Comparison of ENCODE assay signal across 8 cellular contexts in the genomic region with DNA sequence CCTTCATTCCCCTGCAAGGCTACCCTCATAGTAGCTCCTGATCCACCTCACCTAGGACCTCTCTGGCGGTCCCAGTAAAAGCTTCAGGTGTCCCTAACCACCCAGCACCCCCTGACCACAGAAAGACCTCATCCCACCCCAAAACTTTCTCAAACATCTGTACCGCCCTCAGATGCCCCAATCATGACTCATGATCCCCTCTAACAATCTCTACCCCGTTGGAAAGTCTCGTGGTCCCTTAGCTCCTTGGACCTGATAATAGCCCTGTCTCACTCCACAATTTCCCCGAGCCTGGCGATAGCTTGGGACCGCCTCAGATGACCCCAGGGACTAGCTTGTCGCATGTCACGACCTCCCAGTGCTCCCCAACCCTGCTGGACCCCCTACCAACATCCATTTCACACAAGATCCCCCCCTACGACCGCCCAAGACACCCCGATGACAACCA. TPM values are rescaled to one million over a fixed set of nuclear protein-coding genes. Genes with fewer than 3 reads are reported as not detected.
A peak's percentile ranks its signal among the peaks of the same experiment; 100 is the strongest.
DNase-seq lines count a peak whose midpoint lies in the region; ATAC-seq and TF ChIP-seq lines count a peak whose summit lies in the region.

No MANE protein-coding gene starts in this region.

- ATAC-seq in natural killer cell (no peak), HG03457 (IDR thresholded peaks at IDR 0.05; ENCODE audit: unreplicated experiment) (no peak), GM21526 (IDR thresholded peaks at IDR 0.05; ENCODE audit: low FRiP score, unreplicated experiment) (no peak)

- no peaks in the 10 kb centered on the region for H3F3A ChIP-seq in OCI-LY1 (ENCODE audit: insufficient read depth, low read length)

- no peaks in the 10 kb centered on the region for H3K9me2 ChIP-seq in OCI-LY1 (ENCODE audit: low read depth, low read length)

- peak overlapping the region; percentile 82 for H3K27ac ChIP-seq in OCI-LY1 (ENCODE audit: low read depth, low read length, poor library complexity, severe bottlenecking)
- H3K27ac ChIP-seq in dorsolateral prefrontal cortex: peak overlapping the region in 56 of 59 donors; percentile 31 to 94 (median 86)

- no peaks in the 10 kb centered on the region for H3K27me3 Mint-ChIP-seq in natural killer cell (ENCODE audit: low read depth in 2 of 2)

- H3K27me3 ChIP-seq in OCI-LY1 (ENCODE audit: insufficient read depth, low read length): no peaks in the 10 kb centered on the region
- no peaks in the 10 kb centered on the region for H3K27me3 ChIP-seq in dorsolateral prefrontal cortex

- H2AFZ ChIP-seq in OCI-LY1 (ENCODE audit: low read length): no peak overlapping the region

- H4K20me1 ChIP-seq in OCI-LY1 (ENCODE audit: insufficient read depth, low read length): no peaks in the 10 kb centered on the region

- no peak for TF ChIP-seq CTCF in OCI-LY1 (IDR thresholded peaks at IDR 0.05; ENCODE audit: low read length)
- TF ChIP-seq CTCF in dorsolateral prefrontal cortex (IDR thresholded peaks at IDR 0.05 in 54 of 56, conservative IDR thresholded peaks at IDR 0.05 in 2 of 56; ENCODE audit: low read depth in 1 of 56, partially characterized antibody in 56 of 56): no peak
- TF ChIP-seq CTCF in natural killer cell (IDR thresholded peaks at IDR 0.05): no peak

- no peaks in the 10 kb centered on the region for H3K36me3 Mint-ChIP-seq in natural killer cell

- intact Hi-C loops in dorsolateral prefrontal cortex (cut with DNase I) (loop anchor here (5.0 to 10.0 kb wide), 3 partner anchors 64 to 188 kb away; a partner anchor contains a TSS), natural killer cell (cut with micrococcal nuclease) (loop anchor here (5.0 kb wide), 2 partner anchors 74 to 1181 kb away; a partner anchor contains a TSS)

- peak overlapping the region; percentile 98 to 99 for H3K27ac Mint-ChIP-seq in natural killer cell

- H3K4me2 ChIP-seq in OCI-LY1 (ENCODE audit: low read length): peak overlapping the region; percentile 88

- peak; percentile 65 for DNase-seq in GM03348 (ENCODE audit: low spot score)
- DNase-seq in dorsolateral prefrontal cortex: no peak
- peak; percentile 24 for DNase-seq in natural killer cell
- no peak for DNase-seq in mucosa of gallbladder (ENCODE audit: low spot score)
- no peak for DNase-seq in NCI-H446 treated with DMSO at 0.1 percent for 48 hours (lab: John Stamatoyannopoulos, UW)

- H3K4me3 ChIP-seq in OCI-LY1 (ENCODE audit: low read depth, low read length, poor library complexity, severe bottlenecking) (peak overlapping the region; percentile 97), dorsolateral prefrontal cortex (peak overlapping the region; percentile 69 to 100 (median 94))

- peaks cover 18% of the 10 kb centered on the region for H3K4me1 ChIP-seq in OCI-LY1 (ENCODE audit: insufficient read depth, low read length, severe bottlenecking)

- no peaks in the 10 kb centered on the region for H3K9me3 Mint-ChIP-seq in natural killer cell

- no peaks in the 10 kb centered on the region for H3K9me3 ChIP-seq in OCI-LY1 (ENCODE audit: low read length)

- H3K4me3 Mint-ChIP-seq in natural killer cell: peak overlapping the region; percentile 100

- H3K4me1 Mint-ChIP-seq in natural killer cell: peaks cover 23 to 42% of the 10 kb centered on the region in 2 donors

- peaks cover 30% of the 10 kb centered on the region for H3K79me2 ChIP-seq in OCI-LY1 (ENCODE audit: insufficient read depth, low read length)

- peaks cover 16% of the 10 kb centered on the region for H3K36me3 ChIP-seq in OCI-LY1 (ENCODE audit: insufficient read depth, low read length)

- peak overlapping the region; percentile 99 for H3K9ac ChIP-seq in OCI-LY1 (ENCODE audit: low read length)

RNA-seq across cellular contexts. Expression of a gene that starts 0.5 kb away (rescaled TPM):
- total RNA-seq in dorsolateral prefrontal cortex: 100 to 1,000 TPM in 119 of 120 experiments, 10 to 100 TPM in 1; 98.5 to 237 (median 172) TPM
- 100 to 1,000 TPM; 111 to 115 (median 113) TPM for total RNA-seq in natural killer cell
- total RNA-seq in mucosa of gallbladder: 244 TPM

RNA-seq across cellular contexts. Expression of a gene that starts 1.6 kb away (rescaled TPM):
- 10 to 100 TPM in 11 of 120 experiments, 1 to 10 TPM in 109; 3.0 to 14.3 (median 7.2) TPM for total RNA-seq in dorsolateral prefrontal cortex
- 10 to 100 TPM; 21.1 to 26.3 (median 24.2) TPM for total RNA-seq in natural killer cell
- 12.7 TPM for total RNA-seq in mucosa of gallbladder

RNA-seq across cellular contexts. Expression of a gene that starts 11.0 kb away (rescaled TPM):
- total RNA-seq in dorsolateral prefrontal cortex (10 to 100 TPM in 113 of 120 experiments, 1 to 10 TPM in 7; 7.5 to 55.0 (median 19.2) TPM), natural killer cell (10 to 100 TPM; 34.0 to 41.6 (median 38.3) TPM), mucosa of gallbladder (82.5 TPM)

RNA-seq across cellular contexts. Expression of a gene that starts 32.7 kb away (rescaled TPM):
- total RNA-seq in dorsolateral prefrontal cortex: 1 to 10 TPM in 3 of 120 experiments, under 1 TPM in 28, not detected in 89; 0.24 to 2.4 (median 0.49) TPM
- 1 to 10 TPM; 1.2 to 3.9 (median 2.3) TPM for total RNA-seq in natural killer cell
- not detected for total RNA-seq in mucosa of gallbladder

RNA-seq across cellular contexts. Expression of a gene that starts 51.8 kb away (rescaled TPM):
- total RNA-seq in dorsolateral prefrontal cortex (1 to 10 TPM in 15 of 120 experiments, under 1 TPM in 29, not detected in 76; 0.19 to 2.2 (median 0.63) TPM), natural killer cell (not detected), mucosa of gallbladder (127 TPM)

Comparison
In these comparisons a context has a peak if more than half of its experiments do, and no peak if none do; other contexts are left out.
1. DNase-seq: peak in GM03348 (single experiment) and natural killer cell (single experiment); none in dorsolateral prefrontal cortex (0 of 10), mucosa of gallbladder (single experiment) and NCI-H446 treated with DMSO at 0.1 percent for 48 hours (single experiment).